Comparison of ENCODE assay signal across 1 cellular context in the genomic region with DNA sequence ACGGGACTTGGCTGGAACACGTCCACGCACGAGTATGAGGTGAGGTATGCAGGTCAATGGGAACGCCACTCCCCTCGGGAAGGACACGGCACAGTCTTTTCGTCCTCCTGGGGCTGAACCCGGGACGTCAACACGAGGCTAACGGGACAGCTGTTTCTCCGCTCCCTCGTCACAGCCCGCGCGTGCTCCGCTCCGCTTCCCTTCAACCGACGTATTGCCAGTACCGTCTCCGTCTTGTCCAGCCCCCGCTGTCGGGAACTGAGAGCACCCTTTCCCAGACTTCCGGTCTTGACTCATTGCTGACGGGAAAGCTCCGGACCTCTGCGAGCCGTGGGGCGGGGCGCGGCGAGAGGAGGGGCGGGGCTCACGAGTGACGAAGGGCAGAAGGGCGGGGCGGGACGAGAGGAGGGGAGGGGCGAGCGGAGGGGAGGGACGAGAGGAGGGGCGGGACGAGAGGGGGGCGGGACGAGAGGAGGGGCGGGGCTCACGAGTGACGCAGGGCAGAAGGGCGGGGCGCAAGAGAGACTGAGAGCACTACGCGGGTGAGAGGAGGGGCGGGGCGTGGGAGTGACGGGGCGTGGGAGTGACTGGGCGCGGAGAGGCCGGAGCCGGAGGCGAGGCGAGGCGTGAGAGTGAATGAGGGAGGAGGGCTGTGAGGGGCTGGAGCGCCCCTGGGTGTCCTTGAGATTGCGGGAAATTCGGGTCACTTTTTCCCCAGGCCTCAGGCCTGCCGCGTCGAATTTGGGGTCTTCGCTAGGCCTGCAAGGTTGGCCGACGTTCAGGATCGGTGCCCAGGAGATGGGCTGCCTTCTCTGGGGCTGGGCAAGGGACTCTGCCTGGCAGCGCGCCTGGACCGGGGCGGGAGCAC.
TF ChIP-seq lines count a peak whose summit lies in the region.

No MANE protein-coding gene starts in this region.

TF ChIP-seq in K562, 482 proteins besides CTCF, POLR2A, EP300 and RAD21 (continued from another document and continues in another):
- TF ChIP-seq, protein P1, sequence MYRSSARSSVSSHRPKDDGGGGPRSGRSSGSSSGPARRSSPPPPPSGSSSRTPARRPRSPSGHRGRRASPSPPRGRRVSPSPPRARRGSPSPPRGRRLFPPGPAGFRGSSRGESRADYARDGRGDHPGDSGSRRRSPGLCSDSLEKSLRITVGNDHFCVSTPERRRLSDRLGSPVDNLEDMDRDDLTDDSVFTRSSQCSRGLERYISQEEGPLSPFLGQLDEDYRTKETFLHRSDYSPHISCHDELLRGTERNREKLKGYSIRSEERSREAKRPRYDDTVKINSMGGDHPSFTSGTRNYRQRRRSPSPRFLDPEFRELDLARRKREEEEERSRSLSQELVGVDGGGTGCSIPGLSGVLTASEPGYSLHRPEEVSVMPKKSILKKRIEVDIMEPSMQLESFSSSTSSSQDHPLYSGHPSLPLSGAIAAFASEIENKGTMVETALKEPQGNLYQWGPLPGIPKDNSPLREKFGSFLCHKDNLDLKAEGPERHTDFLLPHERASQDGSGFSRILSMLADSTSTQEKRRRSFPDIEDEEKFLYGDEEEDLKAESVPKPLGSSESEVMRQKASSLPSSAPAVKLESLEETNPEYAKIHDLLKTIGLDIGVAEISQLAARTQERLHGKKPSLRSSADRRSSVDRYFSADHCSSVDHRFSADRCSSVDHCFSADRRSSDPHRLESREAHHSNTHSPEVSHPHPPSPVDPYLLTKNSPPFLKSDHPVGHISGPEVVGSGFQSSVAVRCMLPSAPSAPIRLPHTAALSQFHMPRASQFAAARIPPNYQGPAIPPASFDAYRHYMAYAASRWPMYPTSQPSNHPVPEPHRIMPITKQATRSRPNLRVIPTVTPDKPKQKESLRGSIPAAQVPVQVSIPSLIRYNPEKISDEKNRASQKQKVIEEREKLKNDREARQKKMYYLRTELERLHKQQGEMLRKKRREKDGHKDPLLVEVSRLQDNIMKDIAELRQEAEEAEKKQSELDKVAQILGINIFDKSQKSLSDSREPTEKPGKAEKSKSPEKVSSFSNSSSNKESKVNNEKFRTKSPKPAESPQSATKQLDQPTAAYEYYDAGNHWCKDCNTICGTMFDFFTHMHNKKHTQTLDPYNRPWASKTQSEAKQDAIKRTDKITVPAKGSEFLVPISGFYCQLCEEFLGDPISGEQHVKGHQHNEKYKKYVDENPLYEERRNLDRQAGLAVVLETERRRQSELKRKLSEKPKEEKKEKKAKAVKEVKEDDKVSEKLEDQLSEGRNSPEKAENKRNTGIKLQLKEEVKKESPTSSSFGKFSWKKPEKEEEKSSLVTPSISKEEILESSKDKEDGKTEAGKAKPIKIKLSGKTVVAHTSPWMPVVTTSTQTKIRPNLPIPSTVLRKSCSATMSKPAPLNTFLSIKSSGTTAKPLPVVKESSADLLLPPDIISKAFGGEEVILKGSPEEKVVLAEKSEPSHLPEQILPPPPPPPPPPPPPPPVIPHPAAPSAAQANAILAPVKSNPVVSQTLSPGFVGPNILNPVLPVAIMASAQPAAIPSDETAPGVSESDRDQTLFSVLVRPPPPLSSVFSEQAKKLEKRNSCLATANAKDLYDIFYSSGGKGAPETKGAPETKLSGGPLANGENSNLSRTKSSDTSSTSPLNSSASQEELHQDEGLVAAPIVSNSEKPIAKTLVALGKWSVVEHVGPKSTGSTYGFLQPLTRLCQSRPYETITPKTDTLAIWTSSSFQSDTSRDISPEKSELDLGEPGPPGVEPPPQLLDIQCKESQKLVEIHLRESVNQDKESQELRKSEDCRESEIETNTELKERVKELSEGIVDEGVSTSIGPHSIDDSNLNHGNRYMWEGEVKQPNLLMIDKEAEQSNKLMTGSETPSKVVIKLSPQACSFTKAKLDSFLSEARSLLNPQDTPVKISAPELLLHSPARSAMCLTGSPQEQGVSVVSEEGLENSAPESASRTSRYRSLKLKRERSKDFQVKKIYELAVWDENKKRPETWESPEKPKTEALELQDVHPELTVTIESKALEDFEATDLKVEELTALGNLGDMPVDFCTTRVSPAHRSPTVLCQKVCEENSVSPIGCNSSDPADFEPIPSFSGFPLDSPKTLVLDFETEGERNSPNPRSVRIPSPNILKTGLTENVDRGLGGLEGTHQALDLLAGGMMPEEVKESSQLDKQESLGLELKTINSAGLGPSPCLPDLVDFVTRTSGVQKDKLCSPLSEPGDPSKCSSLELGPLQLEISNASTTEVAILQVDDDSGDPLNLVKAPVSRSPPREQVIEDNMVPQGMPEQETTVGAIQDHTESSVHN (IDR thresholded peaks at IDR 0.05; ENCODE audit: borderline replicate concordance in 1 of 2, low read depth in 1 of 2), result peak in 1 of 2 experiments; percentile 23; a peak in 1 of 4 replicates
- TF ChIP-seq ZC3H8 (IDR thresholded peaks at IDR 0.05), result no peak
- TF ChIP-seq FIP1L1 (IDR thresholded peaks at IDR 0.05; ENCODE audit: low read depth, low read length, poor library complexity, severe bottlenecking), result no peak
- 0 out of 2 replicates have a peak, but pooled peaks have one; percentile 25 for TF ChIP-seq ZBTB17 (CRISPR knock-in tag; IDR thresholded peaks at IDR 0.05)
- peak in 1 of 2 experiments; percentile 36; a peak in 1 of 4 replicates for TF ChIP-seq RCOR1 (IDR thresholded peaks at IDR 0.05; ENCODE audit: borderline replicate concordance in 1 of 2, low read depth in 2 of 2, low read length in 2 of 2)
- no peak for TF ChIP-seq TFAM (CRISPR knock-in tag; conservative IDR thresholded peaks at IDR 0.05)
- peak; percentile 49; the same call in 1 of the 2 replicates for TF ChIP-seq CBX1 (IDR thresholded peaks at IDR 0.05; ENCODE audit: low read depth)
- no peak for TF ChIP-seq HNRNPUL1 (IDR thresholded peaks at IDR 0.05; ENCODE audit: low read length)
- no peak for TF ChIP-seq CCNT2 (IDR thresholded peaks at IDR 0.05; ENCODE audit: borderline replicate concordance, extremely low read depth, insufficient read length, low read depth, low read length)
- TF ChIP-seq ZNF583 (CRISPR knock-in tag; IDR thresholded peaks at IDR 0.05), result 0 out of 2 replicates have a peak, but pooled peaks have one; percentile 45
- TF ChIP-seq ZNF140 (CRISPR knock-in tag; IDR thresholded peaks at IDR 0.05), result no peak
- peak; percentile 10; the same call in 1 of the 2 replicates for TF ChIP-seq DPF2 (IDR thresholded peaks at IDR 0.05)
- TF ChIP-seq MEF2A (IDR thresholded peaks at IDR 0.05; ENCODE audit: control insufficient read depth, low read depth, low read length), result no peak
- TF ChIP-seq, protein P2, sequence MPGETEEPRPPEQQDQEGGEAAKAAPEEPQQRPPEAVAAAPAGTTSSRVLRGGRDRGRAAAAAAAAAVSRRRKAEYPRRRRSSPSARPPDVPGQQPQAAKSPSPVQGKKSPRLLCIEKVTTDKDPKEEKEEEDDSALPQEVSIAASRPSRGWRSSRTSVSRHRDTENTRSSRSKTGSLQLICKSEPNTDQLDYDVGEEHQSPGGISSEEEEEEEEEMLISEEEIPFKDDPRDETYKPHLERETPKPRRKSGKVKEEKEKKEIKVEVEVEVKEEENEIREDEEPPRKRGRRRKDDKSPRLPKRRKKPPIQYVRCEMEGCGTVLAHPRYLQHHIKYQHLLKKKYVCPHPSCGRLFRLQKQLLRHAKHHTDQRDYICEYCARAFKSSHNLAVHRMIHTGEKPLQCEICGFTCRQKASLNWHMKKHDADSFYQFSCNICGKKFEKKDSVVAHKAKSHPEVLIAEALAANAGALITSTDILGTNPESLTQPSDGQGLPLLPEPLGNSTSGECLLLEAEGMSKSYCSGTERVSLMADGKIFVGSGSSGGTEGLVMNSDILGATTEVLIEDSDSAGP (CRISPR knock-in tag; IDR thresholded peaks at IDR 0.05), result peak; percentile 65; the same call in 1 of the 2 replicates
- TF ChIP-seq ETV5 (CRISPR knock-in tag; IDR thresholded peaks at IDR 0.05; ENCODE audit: low read depth), result peak; percentile 92
- TF ChIP-seq ZNF668 (CRISPR knock-in tag; IDR thresholded peaks at IDR 0.05), result no peak
- TF ChIP-seq ZBTB7A (IDR thresholded peaks at IDR 0.05; ENCODE audit: borderline replicate concordance, control insufficient read depth, low read depth, low read length), result peak; percentile 86; the same call in 1 of the 2 replicates
- no peak for TF ChIP-seq PTRF (tag; IDR thresholded peaks at IDR 0.05)
- no peak; a peak in 3 of 4 replicates for TF ChIP-seq SIN3A (IDR thresholded peaks at IDR 0.05; ENCODE audit: borderline replicate concordance in 2 of 2, control insufficient read depth in 1 of 2, low read depth in 2 of 2, low read length in 2 of 2)
- no peak for TF ChIP-seq ZNF507 (tag; conservative IDR thresholded peaks at IDR 0.05)
- TF ChIP-seq ZBTB8A (IDR thresholded peaks at IDR 0.05; ENCODE audit: partially characterized antibody), result no peak
- TF ChIP-seq POLR2B (IDR thresholded peaks at IDR 0.05; ENCODE audit: low read depth, partially characterized antibody), result peak; percentile 92
- TF ChIP-seq RNF2 (IDR thresholded peaks at IDR 0.05), result no peak; the same call in 1 of the 2 replicates
- no peak for TF ChIP-seq HNRNPL (IDR thresholded peaks at IDR 0.05; ENCODE audit: low read depth, low read length)
- TF ChIP-seq, protein P3, sequence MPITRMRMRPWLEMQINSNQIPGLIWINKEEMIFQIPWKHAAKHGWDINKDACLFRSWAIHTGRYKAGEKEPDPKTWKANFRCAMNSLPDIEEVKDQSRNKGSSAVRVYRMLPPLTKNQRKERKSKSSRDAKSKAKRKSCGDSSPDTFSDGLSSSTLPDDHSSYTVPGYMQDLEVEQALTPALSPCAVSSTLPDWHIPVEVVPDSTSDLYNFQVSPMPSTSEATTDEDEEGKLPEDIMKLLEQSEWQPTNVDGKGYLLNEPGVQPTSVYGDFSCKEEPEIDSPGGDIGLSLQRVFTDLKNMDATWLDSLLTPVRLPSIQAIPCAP (CRISPR knock-in tag; IDR thresholded peaks at IDR 0.05; ENCODE audit: borderline replicate concordance), result no peak
- peak; percentile 35; the same call in 1 of the 2 replicates for TF ChIP-seq ATF1 (CRISPR knock-in tag; IDR thresholded peaks at IDR 0.05)
- peak; percentile 91 for TF ChIP-seq ATF1 (tag; IDR thresholded peaks at IDR 0.05)
- no peak for TF ChIP-seq RHOXF2B (CRISPR knock-in tag; conservative IDR thresholded peaks at IDR 0.05)
- TF ChIP-seq TCF3 (CRISPR knock-in tag; IDR thresholded peaks at IDR 0.05), result no peak
- TF ChIP-seq, protein P4, sequence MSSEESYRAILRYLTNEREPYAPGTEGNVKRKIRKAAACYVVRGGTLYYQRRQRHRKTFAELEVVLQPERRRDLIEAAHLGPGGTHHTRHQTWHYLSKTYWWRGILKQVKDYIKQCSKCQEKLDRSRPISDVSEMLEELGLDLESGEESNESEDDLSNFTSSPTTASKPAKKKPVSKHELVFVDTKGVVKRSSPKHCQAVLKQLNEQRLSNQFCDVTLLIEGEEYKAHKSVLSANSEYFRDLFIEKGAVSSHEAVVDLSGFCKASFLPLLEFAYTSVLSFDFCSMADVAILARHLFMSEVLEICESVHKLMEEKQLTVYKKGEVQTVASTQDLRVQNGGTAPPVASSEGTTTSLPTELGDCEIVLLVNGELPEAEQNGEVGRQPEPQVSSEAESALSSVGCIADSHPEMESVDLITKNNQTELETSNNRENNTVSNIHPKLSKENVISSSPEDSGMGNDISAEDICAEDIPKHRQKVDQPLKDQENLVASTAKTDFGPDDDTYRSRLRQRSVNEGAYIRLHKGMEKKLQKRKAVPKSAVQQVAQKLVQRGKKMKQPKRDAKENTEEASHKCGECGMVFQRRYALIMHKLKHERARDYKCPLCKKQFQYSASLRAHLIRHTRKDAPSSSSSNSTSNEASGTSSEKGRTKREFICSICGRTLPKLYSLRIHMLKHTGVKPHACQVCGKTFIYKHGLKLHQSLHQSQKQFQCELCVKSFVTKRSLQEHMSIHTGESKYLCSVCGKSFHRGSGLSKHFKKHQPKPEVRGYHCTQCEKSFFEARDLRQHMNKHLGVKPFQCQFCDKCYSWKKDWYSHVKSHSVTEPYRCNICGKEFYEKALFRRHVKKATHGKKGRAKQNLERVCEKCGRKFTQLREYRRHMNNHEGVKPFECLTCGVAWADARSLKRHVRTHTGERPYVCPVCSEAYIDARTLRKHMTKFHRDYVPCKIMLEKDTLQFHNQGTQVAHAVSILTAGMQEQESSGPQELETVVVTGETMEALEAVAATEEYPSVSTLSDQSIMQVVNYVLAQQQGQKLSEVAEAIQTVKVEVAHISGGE (CRISPR knock-in tag; IDR thresholded peaks at IDR 0.05), result peak in 1 of 3 experiments; percentile 89; a peak in 2 of 6 replicates
- TF ChIP-seq, protein P5, sequence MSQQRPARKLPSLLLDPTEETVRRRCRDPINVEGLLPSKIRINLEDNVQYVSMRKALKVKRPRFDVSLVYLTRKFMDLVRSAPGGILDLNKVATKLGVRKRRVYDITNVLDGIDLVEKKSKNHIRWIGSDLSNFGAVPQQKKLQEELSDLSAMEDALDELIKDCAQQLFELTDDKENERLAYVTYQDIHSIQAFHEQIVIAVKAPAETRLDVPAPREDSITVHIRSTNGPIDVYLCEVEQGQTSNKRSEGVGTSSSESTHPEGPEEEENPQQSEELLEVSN (IDR thresholded peaks at IDR 0.05; ENCODE audit: borderline replicate concordance in 1 of 2, extremely low read depth in 1 of 2, insufficient read depth in 1 of 2, insufficient read length in 1 of 2, low read depth in 1 of 2, low read length in 1 of 2, poor library complexity in 1 of 2, severe bottlenecking in 1 of 2), result peak; percentile 91 to 93
- peak; percentile 75; the same call in 1 of the 2 replicates for TF ChIP-seq ELF2 (CRISPR knock-in tag; IDR thresholded peaks at IDR 0.05)
- TF ChIP-seq TRIM28 (IDR thresholded peaks at IDR 0.05), result no peak
- no peak for TF ChIP-seq NFE2L1 (tag; IDR thresholded peaks at IDR 0.05; ENCODE audit: borderline replicate concordance, low read depth)
- no peak for TF ChIP-seq ZNF143 (CRISPR knock-in tag; IDR thresholded peaks at IDR 0.05)
